ENCODE assay signal across 15 cellular contexts in genomic region chr20:4156411-4156810, GRCh38.
"Had no signal": no experiment of that assay in that cellular context is flagged by ENCODE, and none has a peak within 500 bp of the region (broad histone marks: within the 10 kb centered on the region; RNA-seq: fewer than 3 reads in every experiment).

No MANE protein-coding gene starts in this region.

- DNase-seq: activated CD4-positive, alpha-beta T cell treated with anti-CD3 and anti-CD28 coated beads, Interleukin-2, amount 50 U/mL, for 1 hour; activated naive CD4-positive, alpha-beta T cell treated with anti-CD3 and anti-CD28 coated beads, Interleukin-2, amount 10 ng/mL, durations not matched to agents 7 days and 5 days; effector memory CD8-positive, alpha-beta T cell; left cardiac atrium; retina; stimulated activated CD4-positive, alpha-beta T cell treated with anti-CD3 and anti-CD28 coated beads, Interleukin-15, amount 100 ng/mL, for 24 hours; stimulated activated CD4-positive, alpha-beta T cell treated with anti-CD3 and anti-CD28 coated beads, Interleukin-4, amount 100 ng/mL, for 24 hours; stimulated activated naive CD8-positive, alpha-beta T cell treated with anti-CD3 and anti-CD28 coated beads, Interleukin-15, amount 100 ng/mL, for 72 hours had no signal

- H3K4me3 ChIP-seq: cardiac muscle cell, coronary artery, pancreas, vagina had no signal

- H3K9me3 ChIP-seq: pancreas, vagina had no signal

- H3K36me3 ChIP-seq: cardiac muscle cell, pancreas, vagina had no signal

- H3K4me1 ChIP-seq: pancreas had no signal

- H3K27me3 ChIP-seq: cardiac muscle cell, pancreas, vagina had no signal

- H3K27ac ChIP-seq: cardiac muscle cell, coronary artery, pancreas, vagina had no signal

- ATAC-seq: effector memory CD8-positive, alpha-beta T cell; left cardiac atrium; stimulated activated naive CD8-positive, alpha-beta T cell treated with anti-CD3 and anti-CD28 coated beads, Interleukin-15, amount 100 ng/mL, for 72 hours had no signal

- H3K4me3 Mint-ChIP-seq: activated naive CD4-positive, alpha-beta T cell treated with anti-CD3 and anti-CD28 coated beads, Interleukin-2, amount 10 ng/mL, durations not matched to agents 7 days and 5 days; effector memory CD8-positive, alpha-beta T cell; memory B cell; neural crest cell; stimulated activated naive CD8-positive, alpha-beta T cell treated with anti-CD3 and anti-CD28 coated beads, Interleukin-15, amount 100 ng/mL, for 72 hours had no signal

- H3K36me3 Mint-ChIP-seq: activated naive CD4-positive, alpha-beta T cell treated with anti-CD3 and anti-CD28 coated beads, Interleukin-2, amount 10 ng/mL, durations not matched to agents 7 days and 5 days; memory B cell had no signal

- H3K27ac Mint-ChIP-seq: activated naive CD4-positive, alpha-beta T cell treated with anti-CD3 and anti-CD28 coated beads, Interleukin-2, amount 10 ng/mL, durations not matched to agents 7 days and 5 days; memory B cell; stimulated activated naive CD8-positive, alpha-beta T cell treated with anti-CD3 and anti-CD28 coated beads, Interleukin-15, amount 100 ng/mL, for 72 hours had no signal

- H3K9me3 Mint-ChIP-seq: activated naive CD4-positive, alpha-beta T cell treated with anti-CD3 and anti-CD28 coated beads, Interleukin-2, amount 10 ng/mL, durations not matched to agents 7 days and 5 days; activated T-helper 2 cell treated with anti-CD3 and anti-CD28 coated beads, Interferon-gamma antibody, Interleukin-2, Interleukin-4, amounts not matched to agents 10 μg/mL and 5 μg/mL and 100 μg/mL, durations not matched to agents 14 hours and 24 hours and 36 hours; effector memory CD8-positive, alpha-beta T cell; memory B cell; neural crest cell; stimulated activated naive CD8-positive, alpha-beta T cell treated with anti-CD3 and anti-CD28 coated beads, Interleukin-15, amount 100 ng/mL, for 72 hours had no signal
